In the genomic region with DNA sequence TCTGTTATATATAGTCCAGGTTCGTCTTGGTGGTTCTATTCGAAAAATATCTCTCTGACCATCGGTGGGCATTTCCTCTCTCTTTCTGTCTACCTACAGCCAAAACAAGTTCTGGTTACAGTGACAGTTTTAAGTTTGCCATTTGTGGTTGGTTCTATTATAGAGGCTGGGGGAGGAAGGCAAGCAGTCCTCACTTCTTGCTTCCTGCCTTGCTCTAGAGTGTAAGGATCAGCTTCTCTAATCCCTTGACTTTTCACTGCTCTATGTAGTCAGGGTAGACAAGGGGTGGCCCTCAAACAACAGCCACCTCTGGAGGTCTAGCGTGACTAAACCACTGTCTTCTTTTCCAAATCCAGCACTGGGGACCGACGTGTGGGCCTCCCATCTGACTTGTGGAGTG, we compare ENCODE assay signal across 10 cellular contexts. TPM values are rescaled to one million over a fixed set of nuclear protein-coding genes. Genes with fewer than 3 reads are reported as not detected.
A peak's percentile ranks its signal among the peaks of the same experiment; 100 is the strongest.
DNase-seq lines count a peak whose midpoint lies in the region; ATAC-seq and TF ChIP-seq lines count a peak whose summit lies in the region.
"Had no signal": no experiment of that assay in that cellular context is flagged by ENCODE, and none has a peak within 500 bp of the region (broad histone marks: within the 10 kb centered on the region; RNA-seq: fewer than 3 reads in every experiment).

No MANE protein-coding gene starts in this region.

- DNase-seq in activated naive CD8-positive, alpha-beta T cell treated with anti-CD3 and anti-CD28 coated beads, Interleukin-2, amount 50 U/mL, for 24 hours = no peak
- DNase-seq in Panc1 (ENCODE audit: low read depth, low spot score) (no peak), type B pancreatic cell (ENCODE audit: extremely low spot score, unreplicated experiment) (no peak), globus pallidus (ENCODE audit: low spot score) (no peak), ureter (ENCODE audit: low spot score) (no peak), H4 (ENCODE audit: low spot score) (no peak)
- DNase-seq: dorsolateral prefrontal cortex; stimulated activated naive CD4-positive, alpha-beta T cell treated with Interleukin-2 at 50 U/mL for 16 hours had no signal

- no peak for TF ChIP-seq CTCF in Panc1 (IDR thresholded peaks at IDR 0.05)
- no peak for TF ChIP-seq CTCF in type B pancreatic cell (conservative IDR thresholded peaks at IDR 0.05)

- CTCF ChIA-PET in Panc1 (lab: Charles Lee) = interaction anchor here (0.6 kb wide), 1 partner anchor 214 kb away, joined by 9 read pairs; no protein-coding TSS in a partner anchor

- no peak overlapping the region for H3K4me3 ChIP-seq in Panc1 (ENCODE audit: low read depth in 2 of 2, low read length in 2 of 2)
- H3K4me3 ChIP-seq: dorsolateral prefrontal cortex had no signal

- no peak overlapping the region for H3K27ac ChIP-seq in Panc1 (ENCODE audit: low read length)
- H3K27ac ChIP-seq: dorsolateral prefrontal cortex had no signal

- POLR2A ChIA-PET in Panc1 (lab: Charles Lee) = no interaction called here

- intact Hi-C loops in Panc1 (cut with micrococcal nuclease; ENCODE audit: unreplicated experiment) = no loop called here

- H3K4me1 ChIP-seq in Panc1 (ENCODE audit: control insufficient read depth, insufficient read depth, low read length) = peaks cover 10% of the 10 kb centered on the region

- no peak for ATAC-seq in activated naive CD8-positive, alpha-beta T cell treated with anti-CD3 and anti-CD28 coated beads, Interleukin-2, amount 50 U/mL, for 24 hours
- ATAC-seq in HG02852 (IDR thresholded peaks at IDR 0.05; ENCODE audit: unreplicated experiment) = peak; percentile 61
- ATAC-seq in Panc1 = peak; percentile 21; the same call in 1 of the 2 replicates

- no peaks in the 10 kb centered on the region for H3K9me3 ChIP-seq in Panc1 (ENCODE audit: control insufficient read depth, insufficient read depth, low read depth, low read length)

- no TSS peak for BruUV-seq in Panc1 (replicated peaks; lab: Mats Ljungman, UMichigan)

- H3K36me3 Mint-ChIP-seq in activated naive CD8-positive, alpha-beta T cell = peaks cover 16% of the 10 kb centered on the region
- H3K36me3 Mint-ChIP-seq in activated naive CD8-positive, alpha-beta T cell treated with anti-CD3 and anti-CD28 coated beads, Interleukin-2, amount 50 U/mL, for 24 hours (ENCODE audit: low read depth) = peaks cover 38% of the 10 kb centered on the region
- H3K36me3 Mint-ChIP-seq in type B pancreatic cell = peaks cover 26% of the 10 kb centered on the region

- peak overlapping the region; percentile 9 for H3K4me3 Mint-ChIP-seq in activated naive CD8-positive, alpha-beta T cell
- no peak overlapping the region for H3K4me3 Mint-ChIP-seq in activated naive CD8-positive, alpha-beta T cell treated with anti-CD3 and anti-CD28 coated beads, Interleukin-2, amount 50 U/mL, for 24 hours
- H3K4me3 Mint-ChIP-seq in type B pancreatic cell = no peak overlapping the region

- H3K36me3 ChIP-seq in Panc1 (ENCODE audit: control insufficient read depth, insufficient read depth, low read length) = no peaks in the 10 kb centered on the region; the same call in 1 of the 2 replicates

- peaks cover 4% of the 10 kb centered on the region for H3K9me3 Mint-ChIP-seq in activated naive CD8-positive, alpha-beta T cell (ENCODE audit: low read depth)
- H3K9me3 Mint-ChIP-seq in activated naive CD8-positive, alpha-beta T cell treated with anti-CD3 and anti-CD28 coated beads, Interleukin-2, amount 50 U/mL, for 24 hours = peaks cover 13% of the 10 kb centered on the region
- H3K9me3 Mint-ChIP-seq in type B pancreatic cell = peaks cover 9% of the 10 kb centered on the region

- peaks cover 49% of the 10 kb centered on the region for H3K4me1 Mint-ChIP-seq in activated naive CD8-positive, alpha-beta T cell (ENCODE audit: low read depth)
- peaks cover 44% of the 10 kb centered on the region for H3K4me1 Mint-ChIP-seq in activated naive CD8-positive, alpha-beta T cell treated with anti-CD3 and anti-CD28 coated beads, Interleukin-2, amount 50 U/mL, for 24 hours
- H3K4me1 Mint-ChIP-seq in type B pancreatic cell (ENCODE audit: unreplicated experiment) = peaks cover 16% of the 10 kb centered on the region

- in situ Hi-C loops in Panc1 (cut with HindIII; ENCODE audit: low pct_unique_long_range_greater_than_20kb, low sequenced_read_pairs) = no loop called here

- no peaks in the 10 kb centered on the region for H3K27me3 ChIP-seq in Panc1 (ENCODE audit: control insufficient read depth, insufficient read depth, low read length)
- H3K27me3 ChIP-seq: dorsolateral prefrontal cortex had no signal

- no peaks in the 10 kb centered on the region for H3K27me3 Mint-ChIP-seq in activated naive CD8-positive, alpha-beta T cell
- H3K27me3 Mint-ChIP-seq in activated naive CD8-positive, alpha-beta T cell treated with anti-CD3 and anti-CD28 coated beads, Interleukin-2, amount 50 U/mL, for 24 hours = no peaks in the 10 kb centered on the region
- no peaks in the 10 kb centered on the region for H3K27me3 Mint-ChIP-seq in type B pancreatic cell

- H3K27ac Mint-ChIP-seq in activated naive CD8-positive, alpha-beta T cell = peak overlapping the region; percentile 34
- no peak overlapping the region for H3K27ac Mint-ChIP-seq in activated naive CD8-positive, alpha-beta T cell treated with anti-CD3 and anti-CD28 coated beads, Interleukin-2, amount 50 U/mL, for 24 hours
- peak overlapping the region; percentile 36 for H3K27ac Mint-ChIP-seq in type B pancreatic cell

RNA-seq across cellular contexts. Expression of a gene that starts 16.1 kb away (rescaled TPM):
- total RNA-seq in Panc1 (2021; ENCODE audit: unreplicated experiment) (31.0 TPM), type B pancreatic cell (ENCODE audit: low replicate concordance) (13.7 and 21.0 TPM in 2 replicates), ureter (14.5 TPM)
- 13.1 TPM for polyA plus RNA-seq in Panc1 (2012; ENCODE audit: insufficient read length)
- 5.3 and 7.9 TPM in 2 replicates for total RNA-seq in H4 (2014; rRNA removed; shearing (Covaris generic))
